In genomic region chr15:75177360-75178071, GRCh38 we compare ENCODE assay signal across 8 cellular contexts. TPM values are rescaled to one million over a fixed set of nuclear protein-coding genes. Genes with fewer than 3 reads are reported as not detected.
A peak's percentile ranks its signal among the peaks of the same experiment; 100 is the strongest.
DNase-seq lines count a peak whose midpoint lies in the region; ATAC-seq and TF ChIP-seq lines count a peak whose summit lies in the region.

No MANE protein-coding gene starts in this region.

- DNase-seq in CD14-positive monocyte (ENCODE audit: low spot score), result no peak
- DNase-seq in NCI-H2171 (lab: John Stamatoyannopoulos, UW), result peak; percentile 38
- peak; percentile 11 for DNase-seq in fibroblast of peridontal ligament (ENCODE audit: extremely low read depth)
- DNase-seq in retina, result peak; percentile 22
- no peak for DNase-seq in HK-2 (ENCODE audit: unreplicated experiment)
- DNase-seq in AML-193 (lab: John Stamatoyannopoulos, UW), result no peak
- DNase-seq in SIG-M5 treated with dmso at 0.1 percent for 504 hours (lab: John Stamatoyannopoulos, UW; ENCODE audit: unreplicated experiment), result no peak

- H3K4me1 Mint-ChIP-seq in CD14-positive monocyte, result peaks cover 77% of the 10 kb centered on the region

- ATAC-seq in HG02884 (IDR thresholded peaks at IDR 0.05; ENCODE audit: unreplicated experiment), result no peak

- peaks cover 0 to 2% (median 0%) of the 10 kb centered on the region in 7 donors for H3K9me3 Mint-ChIP-seq in CD14-positive monocyte

- peak overlapping the region; percentile 55 to 80 for H3K4me3 Mint-ChIP-seq in CD14-positive monocyte

- peaks cover 23 to 33% (median 33%) of the 10 kb centered on the region in 3 donors for H3K27me3 Mint-ChIP-seq in CD14-positive monocyte (ENCODE audit: low read depth in 3 of 3)

- H3K36me3 Mint-ChIP-seq in CD14-positive monocyte, result peaks cover 9 to 21% of the 10 kb centered on the region in 2 donors

- no peak for TF ChIP-seq CTCF in CD14-positive monocyte (IDR thresholded peaks at IDR 0.05)

- H3K27ac Mint-ChIP-seq in CD14-positive monocyte, result peak overlapping the region in 3 of 7 donors; percentile 25 to 70 (median 66)

- intact Hi-C loops in CD14-positive monocyte (cut with micrococcal nuclease), result loop anchor here in 1 of 2 donors (2.0 kb wide), 1 partner anchor 23 kb away; the partner anchor contains the start of gene C15orf39

RNA-seq across cellular contexts. Expression of gene C15orf39, which starts 24.2 kb away (rescaled TPM):
- 10 to 100 TPM in 1 of 2 donors, 1 to 10 TPM in 1; 8.9 to 18.2 TPM for polyA plus RNA-seq in CD14-positive monocyte

Comparison
In these comparisons a context has a peak if more than half of its experiments do, and no peak if none do; other contexts are left out.
1. DNase-seq: peak in NCI-H2171 (single experiment), fibroblast of peridontal ligament (single experiment) and retina (single experiment); none in CD14-positive monocyte (single experiment), HK-2 (single experiment), AML-193 (0 of 2) and SIG-M5 treated with dmso at 0.1 percent for 504 hours (single experiment).